Comparison of ENCODE assay signal across 1 cellular context in genomic region chr17:79779088-79779529, GRCh38.
A peak's percentile ranks its signal among the peaks of the same experiment; 100 is the strongest.
TF ChIP-seq lines count a peak whose summit lies in the region.

No MANE protein-coding gene starts in this region.

TF ChIP-seq in HepG2, 621 proteins besides CTCF, POLR2A, EP300 and RAD21 (continued from another document):
- TF ChIP-seq ZBTB38 (CRISPR knock-in tag; IDR thresholded peaks at IDR 0.05) (peak; percentile 58; the same call in 1 of the 2 replicates), NFE2L1 (CRISPR knock-in tag; IDR thresholded peaks at IDR 0.05; ENCODE audit: borderline replicate concordance) (0 out of 2 replicates have a peak, but pooled peaks have one; percentile 36), LCORL (IDR thresholded peaks at IDR 0.05) (no peak), LCORL (CRISPR knock-in tag; IDR thresholded peaks at IDR 0.05) (peak; percentile 42; the same call in 1 of the 2 replicates), DMTF1 (CRISPR knock-in tag; IDR thresholded peaks at IDR 0.05) (no peak), ZBTB4 (CRISPR knock-in tag; IDR thresholded peaks at IDR 0.05; ENCODE audit: borderline replicate concordance) (0 out of 2 replicates have a peak, but pooled peaks have one; percentile 50)
